21 cellular contexts compared by ENCODE assay signal in genomic region chr2:83461135-83461534, GRCh38.
"Had no signal": no experiment of that assay in that cellular context is flagged by ENCODE, and none has a peak within 500 bp of the region (broad histone marks: within the 10 kb centered on the region; RNA-seq: fewer than 3 reads in every experiment).

No MANE protein-coding gene starts in this region.

- H3K4me1 Mint-ChIP-seq: nephron progenitor cell; neural crest cell; stimulated activated effector memory CD8-positive, alpha-beta T cell treated with anti-CD3 and anti-CD28 coated beads, Interleukin-12 subunit alpha, Interleukin-12 subunit beta, amount 100 ng/mL, for 72 hours; stimulated activated naive B cell treated with anti-CD40 and anti-IgM and Interleukin-4, amounts not matched to agents 10 μg/mL and 1 μg/mL and 100 μg/mL, for 72 hours had no signal

- H3K36me3 Mint-ChIP-seq: natural killer cell treated with Interleukin-12 subunit alpha and Interleukin-12 subunit beta and Interleukin-15 and Interleukin-18, amount 100 ng/mL, for 72 hours; stimulated activated effector memory CD8-positive, alpha-beta T cell treated with anti-CD3 and anti-CD28 coated beads, Interleukin-12 subunit alpha, Interleukin-12 subunit beta, amount 100 ng/mL, for 72 hours; stimulated activated naive B cell treated with anti-CD40 and anti-IgM and Interleukin-4, amounts not matched to agents 10 μg/mL and 1 μg/mL and 100 μg/mL, for 72 hours had no signal

- ATAC-seq: natural killer cell treated with Interleukin-12 subunit alpha and Interleukin-12 subunit beta and Interleukin-15 and Interleukin-18, amount 100 ng/mL, for 72 hours; pancreas; right cardiac atrium; right lobe of liver; stimulated activated effector memory CD8-positive, alpha-beta T cell treated with anti-CD3 and anti-CD28 coated beads, Interleukin-12 subunit alpha, Interleukin-12 subunit beta, amount 100 ng/mL, for 72 hours; stimulated activated naive B cell treated with anti-CD40 and anti-IgM and Interleukin-4, amounts not matched to agents 10 μg/mL and 1 μg/mL and 100 μg/mL, for 72 hours had no signal

- H3K9me3 Mint-ChIP-seq: nephron progenitor cell had no signal

- H3K27me3 Mint-ChIP-seq: natural killer cell treated with Interleukin-12 subunit alpha and Interleukin-12 subunit beta and Interleukin-15 and Interleukin-18, amount 100 ng/mL, for 72 hours; stimulated activated naive B cell treated with anti-CD40 and anti-IgM and Interleukin-4, amounts not matched to agents 10 μg/mL and 1 μg/mL and 100 μg/mL, for 72 hours; stimulated activated naive CD8-positive, alpha-beta T cell treated with anti-CD3 and anti-CD28 coated beads, Interleukin-15, Interleukin-2, amounts not matched to agents 100 ng/mL and 50 ng/mL, for 24 hours had no signal

- H3K27ac Mint-ChIP-seq: natural killer cell treated with Interleukin-12 subunit alpha and Interleukin-12 subunit beta and Interleukin-15 and Interleukin-18, amount 100 ng/mL, for 72 hours; nephron progenitor cell; stimulated activated effector memory CD8-positive, alpha-beta T cell treated with anti-CD3 and anti-CD28 coated beads, Interleukin-12 subunit alpha, Interleukin-12 subunit beta, amount 100 ng/mL, for 72 hours; stimulated activated naive B cell treated with anti-CD40 and anti-IgM and Interleukin-4, amounts not matched to agents 10 μg/mL and 1 μg/mL and 100 μg/mL, for 72 hours; stimulated activated naive CD8-positive, alpha-beta T cell treated with anti-CD3 and anti-CD28 coated beads, Interleukin-15, Interleukin-2, amounts not matched to agents 100 ng/mL and 50 ng/mL, for 24 hours had no signal

- DNase-seq: nephron progenitor cell; nucleus accumbens; pancreas; right cardiac atrium; right lobe of liver; sigmoid colon; small intestine; stimulated activated CD4-positive, alpha-beta T cell treated with anti-CD3 and anti-CD28 coated beads, Interleukin-15, amount 100 ng/mL, for 24 hours; stimulated activated CD4-positive, alpha-beta T cell treated with anti-CD3 and anti-CD28 coated beads, Interleukin-2, amount 100 ng/mL, for 24 hours; stimulated activated CD4-positive, alpha-beta T cell treated with anti-CD3 and anti-CD28 coated beads, Interleukin-2, amount 100 ng/mL, for 48 hours; stimulated activated CD4-positive, alpha-beta T cell treated with anti-CD3 and anti-CD28 coated beads, Interleukin-4, amount 100 ng/mL, for 24 hours; stimulated activated naive B cell treated with anti-CD40 and anti-IgM and Interleukin-4, amounts not matched to agents 10 μg/mL and 1 μg/mL and 100 μg/mL, for 72 hours; stimulated activated naive CD4-positive, alpha-beta T cell treated with Interleukin-2 at 50 U/mL for 16 hours; stomach; thyroid gland; trophoblast cell; upper lobe of left lung had no signal

- H3K4me3 Mint-ChIP-seq: natural killer cell treated with Interleukin-12 subunit alpha and Interleukin-12 subunit beta and Interleukin-15 and Interleukin-18, amount 100 ng/mL, for 72 hours; nephron progenitor cell; neural crest cell; stimulated activated effector memory CD8-positive, alpha-beta T cell treated with anti-CD3 and anti-CD28 coated beads, Interleukin-12 subunit alpha, Interleukin-12 subunit beta, amount 100 ng/mL, for 72 hours; stimulated activated naive B cell treated with anti-CD40 and anti-IgM and Interleukin-4, amounts not matched to agents 10 μg/mL and 1 μg/mL and 100 μg/mL, for 72 hours; stimulated activated naive CD8-positive, alpha-beta T cell treated with anti-CD3 and anti-CD28 coated beads, Interleukin-15, Interleukin-2, amounts not matched to agents 100 ng/mL and 50 ng/mL, for 24 hours had no signal
